In genomic region chr3:120838441-120839091, GRCh38 we compare ENCODE assay signal across 18 cellular contexts.
"Had no signal": no experiment of that assay in that cellular context is flagged by ENCODE, and none has a peak within 500 bp of the region (broad histone marks: within the 10 kb centered on the region; RNA-seq: fewer than 3 reads in every experiment).

No MANE protein-coding gene starts in this region.

- H3K27ac ChIP-seq: prostate gland, right atrium auricular region, upper lobe of right lung had no signal

- H3K4me3 ChIP-seq: prostate gland, right atrium auricular region, upper lobe of right lung had no signal

- H3K27me3 ChIP-seq: right atrium auricular region, upper lobe of right lung had no signal

- H3K36me3 Mint-ChIP-seq: activated naive CD8-positive, alpha-beta T cell treated with anti-CD3 and anti-CD28 coated beads for 36 hours; memory B cell had no signal

- H3K9me3 ChIP-seq: prostate gland, right atrium auricular region, upper lobe of right lung had no signal

- ATAC-seq: activated CD8-positive, alpha-beta T cell treated with anti-CD3 and anti-CD28 coated beads for 36 hours; activated T-helper 17 cell treated with anti-CD3 and anti-CD28 coated beads, Interleukin-2, amount 50 U/mL, for 72 hours; left ventricle myocardium superior; upper lobe of right lung had no signal

- H3K27me3 Mint-ChIP-seq: dendritic cell treated with granulocyte-macrophage colony-stimulating factor and Interleukin-4, amounts not matched to agents 40 ng/mL and 50 ng/mL, for 4 days had no signal

- H3K36me3 ChIP-seq: prostate gland, right atrium auricular region, upper lobe of right lung had no signal

- DNase-seq: activated CD4-positive, alpha-beta T cell treated with anti-CD3 and anti-CD28 coated beads, Interleukin-2, amount 10 ng/mL, durations not matched to agents 24 days and 14 days; activated CD8-positive, alpha-beta T cell treated with anti-CD3 and anti-CD28 coated beads for 36 hours; activated naive CD4-positive, alpha-beta T cell; activated naive CD8-positive, alpha-beta T cell treated with anti-CD3 and anti-CD28 coated beads for 36 hours; activated T-cell treated with anti-CD3 and anti-CD28 coated beads, Interleukin-2, amount 50 U/mL, for 1 hour; amniotic stem cell; effector CD8-positive, alpha-beta T cell; left ventricle myocardium superior; stimulated activated CD4-positive, alpha-beta T cell treated with anti-CD3 and anti-CD28 coated beads, Interleukin-12 subunit alpha, Interleukin-12 subunit beta, amount 100 ng/mL, for 4 hours; stimulated activated CD4-positive, alpha-beta T cell treated with anti-CD3 and anti-CD28 coated beads, Interleukin-1b, Interleukin-23, amount 100 ng/mL, for 48 hours; stimulated activated CD8-positive, alpha-beta memory T cell treated with anti-CD3 and anti-CD28 coated beads, Interleukin-4, amount 100 ng/mL, for 48 hours; stimulated activated naive CD4-positive, alpha-beta T cell; upper lobe of right lung had no signal

- H3K4me3 Mint-ChIP-seq: activated CD4-positive, alpha-beta T cell treated with anti-CD3 and anti-CD28 coated beads, Interleukin-2, amount 10 ng/mL, durations not matched to agents 24 days and 14 days; activated CD8-positive, alpha-beta T cell treated with anti-CD3 and anti-CD28 coated beads for 36 hours; activated naive CD8-positive, alpha-beta T cell treated with anti-CD3 and anti-CD28 coated beads for 36 hours; activated T-helper 17 cell treated with anti-CD3 and anti-CD28 coated beads, Interleukin-2, amount 50 U/mL, for 72 hours; dendritic cell treated with granulocyte-macrophage colony-stimulating factor and Interleukin-4, amounts not matched to agents 40 ng/mL and 50 ng/mL, for 4 days; memory B cell had no signal

- H3K4me1 Mint-ChIP-seq: activated CD4-positive, alpha-beta T cell treated with anti-CD3 and anti-CD28 coated beads, Interleukin-2, amount 10 ng/mL, durations not matched to agents 24 days and 14 days; activated naive CD8-positive, alpha-beta T cell treated with anti-CD3 and anti-CD28 coated beads for 36 hours; activated T-helper 17 cell treated with anti-CD3 and anti-CD28 coated beads, Interleukin-2, amount 50 U/mL, for 72 hours had no signal

- H3K9me3 Mint-ChIP-seq: activated CD4-positive, alpha-beta T cell treated with anti-CD3 and anti-CD28 coated beads, Interleukin-2, amount 10 ng/mL, durations not matched to agents 24 days and 14 days; activated CD8-positive, alpha-beta T cell treated with anti-CD3 and anti-CD28 coated beads for 36 hours; activated naive CD8-positive, alpha-beta T cell treated with anti-CD3 and anti-CD28 coated beads for 36 hours; activated T-helper 17 cell treated with anti-CD3 and anti-CD28 coated beads, Interleukin-2, amount 50 U/mL, for 72 hours; dendritic cell treated with granulocyte-macrophage colony-stimulating factor and Interleukin-4, amounts not matched to agents 40 ng/mL and 50 ng/mL, for 4 days; memory B cell had no signal

- H3K27ac Mint-ChIP-seq: activated CD4-positive, alpha-beta T cell treated with anti-CD3 and anti-CD28 coated beads, Interleukin-2, amount 10 ng/mL, durations not matched to agents 24 days and 14 days; activated CD8-positive, alpha-beta T cell treated with anti-CD3 and anti-CD28 coated beads for 36 hours; activated naive CD8-positive, alpha-beta T cell treated with anti-CD3 and anti-CD28 coated beads for 36 hours; activated T-helper 17 cell treated with anti-CD3 and anti-CD28 coated beads, Interleukin-2, amount 50 U/mL, for 72 hours; dendritic cell treated with granulocyte-macrophage colony-stimulating factor and Interleukin-4, amounts not matched to agents 40 ng/mL and 50 ng/mL, for 4 days; memory B cell had no signal

- H3K4me1 ChIP-seq: prostate gland, right atrium auricular region, upper lobe of right lung had no signal
